Comparison of ENCODE assay signal across 7 cellular contexts in genomic region chr1:46184920-46185658, GRCh38. TPM values are rescaled to one million over a fixed set of nuclear protein-coding genes. Genes with fewer than 3 reads are reported as not detected.
DNase-seq lines count a peak whose midpoint lies in the region; ATAC-seq and TF ChIP-seq lines count a peak whose summit lies in the region.
"Had no signal": no experiment of that assay in that cellular context is flagged by ENCODE, and none has a peak within 500 bp of the region (broad histone marks: within the 10 kb centered on the region; RNA-seq: fewer than 3 reads in every experiment).

No MANE protein-coding gene starts in this region.

- H3K27me3 ChIP-seq in SK-N-SH (ENCODE audit: insufficient read depth) (no peaks in the 10 kb centered on the region), duodenal mucosa (ENCODE audit: control insufficient read depth in 1 of 2, insufficient read depth in 2 of 2, low read length in 2 of 2) (no peaks in the 10 kb centered on the region)
- H3K27me3 ChIP-seq: tibial nerve had no signal

- H3K27ac ChIP-seq in SK-N-SH (ENCODE audit: low read depth in 2 of 2, low read length in 1 of 2) (peak overlapping the region in 1 of 2 experiments; percentile 23; a peak in 2 of 4 replicates), duodenal mucosa (ENCODE audit: low read depth, low read length) (peak overlapping the region; percentile 82)

- H3K9ac ChIP-seq in SK-N-SH (no peak overlapping the region), duodenal mucosa (ENCODE audit: low read depth in 1 of 2, low read length in 2 of 2) (peak overlapping the region in 1 of 2 donors; percentile 22)

- TF ChIP-seq RAD21 in SK-N-SH (IDR thresholded peaks at IDR 0.05; ENCODE audit: low read length): no peak

- H3K4me3 ChIP-seq in SK-N-SH (ENCODE audit: low read depth in 2 of 2, low read length in 1 of 2) (no peak overlapping the region), duodenal mucosa (ENCODE audit: low read depth in 1 of 2, low read length in 2 of 2) (no peak overlapping the region)
- H3K4me3 ChIP-seq: tibial nerve had no signal

- no peaks in the 10 kb centered on the region for H3K9me3 ChIP-seq in SK-N-SH
- no peaks in the 10 kb centered on the region for H3K9me3 ChIP-seq in duodenal mucosa (ENCODE audit: control insufficient read depth in 1 of 2, low read length in 2 of 2)
- H3K9me3 ChIP-seq: tibial nerve had no signal

- H3F3A ChIP-seq in SK-N-SH (replicated peaks; ENCODE audit: insufficient read depth): peaks cover 21% of the 10 kb centered on the region

- no peak overlapping the region for H2AFZ ChIP-seq in SK-N-SH (ENCODE audit: low read depth)

- H3K4me1 ChIP-seq in SK-N-SH (ENCODE audit: control insufficient read depth in 1 of 2, insufficient read depth in 2 of 2, low read depth in 1 of 2, low read length in 1 of 2): peaks cover 25 to 26% of the 10 kb centered on the region in 2 experiments; a peak in 3 of 4 replicates
- peaks cover 72 to 78% of the 10 kb centered on the region in 2 donors for H3K4me1 ChIP-seq in duodenal mucosa (ENCODE audit: control insufficient read depth in 1 of 2, insufficient read depth in 2 of 2, low read length in 2 of 2)

- H4K20me1 ChIP-seq in SK-N-SH (ENCODE audit: insufficient read depth): no peaks in the 10 kb centered on the region

- H3K9me2 ChIP-seq in SK-N-SH: no peaks in the 10 kb centered on the region

- no peak for TF ChIP-seq EP300 in SK-N-SH (IDR thresholded peaks at IDR 0.05; ENCODE audit: borderline replicate concordance in 1 of 2, low read depth in 1 of 2, low read length in 1 of 2)

- DNase-seq in SK-N-SH (no peak), CD1c-positive myeloid dendritic cell (ENCODE audit: extremely low spot score) (no peak), globus pallidus (ENCODE audit: low spot score) (no peak)
- DNase-seq in stimulated activated CD8-positive, alpha-beta memory T cell treated with anti-CD3 and anti-CD28 coated beads, Interleukin-7, amount 100 ng/mL, for 4 hours (ENCODE audit: low read depth in 2 of 2): peak; percentile 38 to 50

- ATAC-seq in SK-N-SH treated with all-trans-retinoic acid at 6 μM for 48 hours: no peak

- no peak overlapping the region for H3K4me2 ChIP-seq in SK-N-SH

- H3K36me3 ChIP-seq in SK-N-SH (replicated peaks in 1 of 2; ENCODE audit: control insufficient read depth in 1 of 2, insufficient read depth in 2 of 2, low read length in 1 of 2): peaks cover 8 to 21% of the 10 kb centered on the region in 2 experiments
- H3K36me3 ChIP-seq in duodenal mucosa (ENCODE audit: control insufficient read depth in 1 of 2, insufficient read depth in 2 of 2, low read length in 2 of 2): peaks cover 9 to 14% of the 10 kb centered on the region in 2 donors

- no peak for TF ChIP-seq CTCF in SK-N-SH (IDR thresholded peaks at IDR 0.05)

- WGBS in SK-N-SH (ENCODE audit: low lambda C conversion rate): 87% methylated on average over 7 of the region's 7 CpGs

- POLR2A ChIA-PET in SK-N-SH (lab: Yijun Ruan, JAX): interaction anchor here (0.8 kb wide), 1 partner anchor 9 kb away, joined by 4 read pairs; no protein-coding TSS in a partner anchor

- CTCF ChIA-PET in SK-N-SH (lab: Yijun Ruan, JAX): interaction anchor here (5.0 kb wide), 1 partner anchor 149 kb away, joined by 57 read pairs; no protein-coding TSS in a partner anchor

- no peaks in the 10 kb centered on the region for H3K79me2 ChIP-seq in SK-N-SH (ENCODE audit: insufficient read depth)

TF ChIP-seq in SK-N-SH, 30 proteins besides CTCF, POLR2A, EP300 and RAD21:
- TF ChIP-seq USF1 (IDR thresholded peaks at IDR 0.05; ENCODE audit: borderline replicate concordance, low read depth): no peak
- TF ChIP-seq ELF1 (IDR thresholded peaks at IDR 0.05): no peak
- peak; percentile 30; the same call in 1 of the 2 replicates for TF ChIP-seq GATA2 (CRISPR knock-in tag; IDR thresholded peaks at IDR 0.05)

TF ChIP-seq in SK-N-SH treated with all-trans-retinoic acid at 6 μM for 48 hours, 23 proteins besides CTCF, POLR2A, EP300 and RAD21:
- TF ChIP-seq PPARA (CRISPR knock-in tag; IDR thresholded peaks at IDR 0.05; ENCODE audit: borderline replicate concordance) (no peak), ZFP3 (CRISPR knock-in tag; IDR thresholded peaks at IDR 0.05) (no peak), ZFP30 (CRISPR knock-in tag; IDR thresholded peaks at IDR 0.05) (no peak), ARNTL (CRISPR knock-in tag; IDR thresholded peaks at IDR 0.05; ENCODE audit: borderline replicate concordance, low read depth) (no peak), BACH2 (CRISPR knock-in tag; IDR thresholded peaks at IDR 0.05; ENCODE audit: borderline replicate concordance) (no peak), ZNF70 (CRISPR knock-in tag; IDR thresholded peaks at IDR 0.05) (no peak), ZC3H10 (CRISPR knock-in tag; IDR thresholded peaks at IDR 0.05) (no peak), ZNF565 (CRISPR knock-in tag; conservative IDR thresholded peaks at IDR 0.05; ENCODE audit: low read depth) (no peak), GLIS3 (CRISPR knock-in tag; IDR thresholded peaks at IDR 0.05) (no peak), TCF4 (CRISPR knock-in tag; IDR thresholded peaks at IDR 0.05; ENCODE audit: borderline replicate concordance) (no peak), POU6F1 (CRISPR knock-in tag; IDR thresholded peaks at IDR 0.05; ENCODE audit: borderline replicate concordance, low read depth) (no peak), ESRRG (CRISPR knock-in tag; IDR thresholded peaks at IDR 0.05) (no peak), PATZ1 (CRISPR knock-in tag; IDR thresholded peaks at IDR 0.05; ENCODE audit: borderline replicate concordance) (no peak)

RNA-seq across cellular contexts. Expression of gene P3R3URF, which starts 8.8 kb away (rescaled TPM):
- not detected in 2 replicates for polyA plus RNA-seq in SK-N-SH (2012; rRNA removed)
- polyA plus RNA-seq in SK-N-SH (2012; cell fraction: cytosol; rRNA removed): not detected in 2 replicates
- polyA plus RNA-seq in SK-N-SH (2012; cell fraction: nucleus; rRNA removed): not detected in 2 replicates

RNA-seq across cellular contexts. Expression of gene TSPAN1, which starts 10.2 kb away (rescaled TPM):
- polyA plus RNA-seq in SK-N-SH (2012; rRNA removed): 12.2 and 13.9 TPM in 2 replicates
- polyA plus RNA-seq in SK-N-SH (2012; cell fraction: cytosol; rRNA removed): 9.8 and 13.5 TPM in 2 replicates
- 10.2 and 14.0 TPM in 2 replicates for polyA plus RNA-seq in SK-N-SH (2012; cell fraction: nucleus; rRNA removed)

RNA-seq across cellular contexts. Expression of gene POMGNT1, which starts 13.1 kb away (rescaled TPM):
- 165 and 198 TPM in 2 replicates for polyA plus RNA-seq in SK-N-SH (2012; rRNA removed)
- polyA plus RNA-seq in SK-N-SH (2012; cell fraction: cytosol; rRNA removed): 92.0 and 140 TPM in 2 replicates
- 333 and 360 TPM in 2 replicates for polyA plus RNA-seq in SK-N-SH (2012; cell fraction: nucleus; rRNA removed)

RNA-seq across cellular contexts. Expression of gene LURAP1, which starts 18.0 kb away (rescaled TPM):
- 4.6 and 5.1 TPM in 2 replicates for polyA plus RNA-seq in SK-N-SH (2012; rRNA removed)
- 2.4 and 2.9 TPM in 2 replicates for polyA plus RNA-seq in SK-N-SH (2012; cell fraction: cytosol; rRNA removed)
- 7.8 and 9.1 TPM in 2 replicates for polyA plus RNA-seq in SK-N-SH (2012; cell fraction: nucleus; rRNA removed)

RNA-seq across cellular contexts. Expression of gene PIK3R3, which starts 52.7 kb away (rescaled TPM):
- 4.0 and 6.2 TPM in 2 replicates for polyA plus RNA-seq in SK-N-SH (2012; rRNA removed)
- 6.1 and 6.2 TPM in 2 replicates for polyA plus RNA-seq in SK-N-SH (2012; cell fraction: cytosol; rRNA removed)
- polyA plus RNA-seq in SK-N-SH (2012; cell fraction: nucleus; rRNA removed): 5.0 and 8.1 TPM in 2 replicates

Comparison
In these comparisons a context has a peak if more than half of its experiments do, and no peak if none do; other contexts are left out.
1. DNase-seq: peak in stimulated activated CD8-positive, alpha-beta memory T cell treated with anti-CD3 and anti-CD28 coated beads, Interleukin-7, amount 100 ng/mL, for 4 hours (2 of 2); none in SK-N-SH (single experiment), CD1c-positive myeloid dendritic cell (single experiment) and globus pallidus (single experiment).